In genomic region chr21:41880153-41880552, GRCh38 we compare ENCODE assay signal across 10 cellular contexts. TPM values are rescaled to one million over a fixed set of nuclear protein-coding genes. Genes with fewer than 3 reads are reported as not detected.
DNase-seq lines count a peak whose midpoint lies in the region; ATAC-seq, FAIRE-seq and TF ChIP-seq lines count a peak whose summit lies in the region.
"Had no signal": no experiment of that assay in that cellular context is flagged by ENCODE, and none has a peak within 500 bp of the region (broad histone marks: within the 10 kb centered on the region; RNA-seq: fewer than 3 reads in every experiment).

No MANE protein-coding gene starts in this region.

- no peak for TF ChIP-seq RAD21 in HepG2 (CRISPR knock-in tag; IDR thresholded peaks at IDR 0.05)

- H3K27ac ChIP-seq in heart right ventricle (no peak overlapping the region), heart left ventricle (peak overlapping the region in 1 of 12 donors; percentile 86), HepG2 (ENCODE audit: extremely low read length, insufficient read depth, low read length) (peak overlapping the region; percentile 80), upper lobe of right lung (no peak overlapping the region)

- H3K4me1 ChIP-seq in heart right ventricle = peaks cover 0 to 20% (median 13%) of the 10 kb centered on the region in 9 donors
- peaks cover 0 to 20% (median 12%) of the 10 kb centered on the region in 12 donors for H3K4me1 ChIP-seq in heart left ventricle
- H3K4me1 ChIP-seq in HepG2 (ENCODE audit: insufficient read depth, low read length) = peaks cover 33% of the 10 kb centered on the region
- peaks cover 14% of the 10 kb centered on the region for H3K4me1 ChIP-seq in upper lobe of right lung

- no peaks in the 10 kb centered on the region for H4K20me1 ChIP-seq in HepG2 (ENCODE audit: insufficient read depth, low read length)

- no peaks in the 10 kb centered on the region for H3K9me3 Mint-ChIP-seq in activated T-helper 1 cell treated with anti-CD3 and anti-CD28 coated beads, Interleukin-12 subunit alpha, Interleukin-12 subunit beta, Interleukin-2, Interleukin-4 antibody, amounts not matched to agents 30 ng/mL and 10 ng/mL and 1 ng/mL, durations not matched to agents 14 hours and 24 hours and 36 hours

- TF ChIP-seq CTCF in heart right ventricle (IDR thresholded peaks at IDR 0.05) = no peak
- TF ChIP-seq CTCF in heart left ventricle (IDR thresholded peaks at IDR 0.05) = no peak
- no peak for TF ChIP-seq CTCF in HepG2 (CRISPR knock-in tag; IDR thresholded peaks at IDR 0.05)
- TF ChIP-seq CTCF in upper lobe of right lung (IDR thresholded peaks at IDR 0.05) = no peak

- in situ Hi-C loops in HepG2 (cut with HindIII; ENCODE audit: extremely low pct_ligation_motif_present, low pct_unique_long_range_greater_than_20kb) = no loop called here

- peaks cover 23% of the 10 kb centered on the region for H3K79me2 ChIP-seq in HepG2 (ENCODE audit: insufficient read depth, low read length)

- CTCF ChIA-PET in HepG2 (lab: Yijun Ruan, JAX; ENCODE audit: low intra/inter-chr PET ratio, low total read pairs) = no interaction called here

- TF ChIP-seq POLR2A in heart left ventricle (IDR thresholded peaks at IDR 0.05) = no peak
- no peak for TF ChIP-seq POLR2A in HepG2 (IDR thresholded peaks at IDR 0.05; ENCODE audit: insufficient read depth in 1 of 2, low read depth in 2 of 2, low read length in 2 of 2)

- ATAC-seq in heart right ventricle (no peak), heart left ventricle (no peak), HepG2 (no peak), upper lobe of right lung (no peak), GM18520 (IDR thresholded peaks at IDR 0.05; ENCODE audit: unreplicated experiment) (no peak)

- peak overlapping the region; percentile 94 for H3K9ac ChIP-seq in HepG2 (ENCODE audit: insufficient read depth, low read depth, low read length)

- POLR2A ChIA-PET in HepG2 (lab: Yijun Ruan, JAX) = interaction anchor here (1.3 to 2.5 kb wide), 3 partner anchors 44 to 53 kb away, joined by 3 to 16 read pairs (median 8); no protein-coding TSS in a partner anchor

- H3K36me3 ChIP-seq in heart right ventricle = no peaks in the 10 kb centered on the region
- H3K36me3 ChIP-seq in heart left ventricle = no peaks in the 10 kb centered on the region
- no peaks in the 10 kb centered on the region for H3K36me3 ChIP-seq in HepG2 (replicated peaks in 1 of 2; ENCODE audit: control insufficient read depth in 1 of 2, insufficient read depth in 2 of 2, low read length in 2 of 2)
- H3K36me3 ChIP-seq in upper lobe of right lung = no peaks in the 10 kb centered on the region

- no peak overlapping the region for H2AFZ ChIP-seq in HepG2 (ENCODE audit: low read length)

- H3K27ac Mint-ChIP-seq in activated T-helper 1 cell treated with anti-CD3 and anti-CD28 coated beads, Interleukin-12 subunit alpha, Interleukin-12 subunit beta, Interleukin-2, Interleukin-4 antibody, amounts not matched to agents 30 ng/mL and 10 ng/mL and 1 ng/mL, durations not matched to agents 14 hours and 24 hours and 36 hours = peak overlapping the region; percentile 99

- H3K4me3 Mint-ChIP-seq in activated T-helper 1 cell treated with anti-CD3 and anti-CD28 coated beads, Interleukin-12 subunit alpha, Interleukin-12 subunit beta, Interleukin-2, Interleukin-4 antibody, amounts not matched to agents 30 ng/mL and 10 ng/mL and 1 ng/mL, durations not matched to agents 14 hours and 24 hours and 36 hours = peak overlapping the region; percentile 89

- H3K4me1 Mint-ChIP-seq in activated T-helper 1 cell treated with anti-CD3 and anti-CD28 coated beads, Interleukin-12 subunit alpha, Interleukin-12 subunit beta, Interleukin-2, Interleukin-4 antibody, amounts not matched to agents 30 ng/mL and 10 ng/mL and 1 ng/mL, durations not matched to agents 14 hours and 24 hours and 36 hours (ENCODE audit: low read depth) = peaks cover 26% of the 10 kb centered on the region

- H3K4me3 ChIP-seq in heart right ventricle = peak overlapping the region in 6 of 10 donors; percentile 61 to 87 (median 67)
- peak overlapping the region in 6 of 12 donors; percentile 62 to 99 (median 82) for H3K4me3 ChIP-seq in heart left ventricle
- H3K4me3 ChIP-seq in HepG2 (replicated peaks in 1 of 3; ENCODE audit: insufficient read depth in 1 of 3, low read depth in 2 of 3, low read length in 3 of 3) = peak overlapping the region; percentile 65 to 86 (median 69); a peak in 5 of 6 replicates
- peak overlapping the region; percentile 62 for H3K4me3 ChIP-seq in upper lobe of right lung

- DNase-seq in heart right ventricle (no peak), heart left ventricle (no peak), HepG2 (ENCODE audit: low spot score) (no peak), upper lobe of right lung (no peak), NCI-H1694 (lab: John Stamatoyannopoulos, UW) (no peak), SKM-1 treated with dmso at 0.1 percent for 144 hours (lab: John Stamatoyannopoulos, UW; ENCODE audit: unreplicated experiment) (no peak)
- DNase-seq in activated T-helper 1 cell treated with anti-CD3 and anti-CD28 coated beads, Interleukin-12 subunit alpha, Interleukin-12 subunit beta, Interleukin-2, Interleukin-4 antibody, amounts not matched to agents 30 ng/mL and 10 ng/mL and 1 ng/mL, durations not matched to agents 14 hours and 24 hours and 36 hours (ENCODE audit: low spot score) = no peak
- DNase-seq: stimulated activated CD4-positive, alpha-beta T cell treated with anti-CD3 and anti-CD28 coated beads, Interleukin-4, amount 100 ng/mL, for 1 hour had no signal

- peaks cover 1% of the 10 kb centered on the region for H3K36me3 Mint-ChIP-seq in activated T-helper 1 cell treated with anti-CD3 and anti-CD28 coated beads, Interleukin-12 subunit alpha, Interleukin-12 subunit beta, Interleukin-2, Interleukin-4 antibody, amounts not matched to agents 30 ng/mL and 10 ng/mL and 1 ng/mL, durations not matched to agents 14 hours and 24 hours and 36 hours (ENCODE audit: low read depth)

- WGBS in heart right ventricle, 2 donors = 90 to 92% methylated on average over 9 of the region's 9 CpGs
- 87 to 93% (median 92%) methylated on average over 9 of the region's 9 CpGs for WGBS in heart left ventricle, 4 donors
- 82% methylated on average over 9 of the region's 9 CpGs for WGBS in HepG2 (ENCODE audit: low lambda C conversion rate)

- no peaks in the 10 kb centered on the region for H3K27me3 ChIP-seq in heart right ventricle
- H3K27me3 ChIP-seq in heart left ventricle = no peaks in the 10 kb centered on the region
- no peaks in the 10 kb centered on the region; a peak in 1 of 5 replicates for H3K27me3 ChIP-seq in HepG2 (ENCODE audit: control insufficient read depth in 1 of 2, insufficient read depth in 2 of 2, low read length in 2 of 2)
- H3K27me3 ChIP-seq in upper lobe of right lung = no peaks in the 10 kb centered on the region

- no peaks in the 10 kb centered on the region for H3K27me3 Mint-ChIP-seq in activated T-helper 1 cell treated with anti-CD3 and anti-CD28 coated beads, Interleukin-12 subunit alpha, Interleukin-12 subunit beta, Interleukin-2, Interleukin-4 antibody, amounts not matched to agents 30 ng/mL and 10 ng/mL and 1 ng/mL, durations not matched to agents 14 hours and 24 hours and 36 hours (ENCODE audit: insufficient read depth)

- no peak for FAIRE-seq in HepG2 (lab: Jason Lieb, UNC)
- FAIRE-seq: colon had no signal

- TF ChIP-seq EP300 in HepG2 (IDR thresholded peaks at IDR 0.05; ENCODE audit: low read depth in 2 of 2, low read length in 2 of 2) (no peak), HepG2 (CRISPR knock-in tag; IDR thresholded peaks at IDR 0.05; ENCODE audit: borderline replicate concordance) (no peak)

- intact Hi-C loops in heart right ventricle (cut with DNase I) (loop anchor here in 1 of 10 donors (10.0 kb wide), 1 partner anchor 75 kb away; the partner anchor contains the start of gene C2CD2), heart left ventricle (cut with DNase I) (loop anchor here in 1 of 10 donors (5.0 kb wide), 1 partner anchor 42 kb away; no protein-coding TSS in a partner anchor), HepG2 (cut with micrococcal nuclease; ENCODE audit: unreplicated experiment) (no loop called here), upper lobe of right lung (cut with DNase I) (no loop called here)
- intact Hi-C loops in activated T-helper 1 cell treated with anti-CD3 and anti-CD28 coated beads, Interleukin-12 subunit alpha, Interleukin-12 subunit beta, Interleukin-2, Interleukin-4 antibody, amounts not matched to agents 30 ng/mL and 10 ng/mL and 1 ng/mL, durations not matched to agents 14 hours and 24 hours and 36 hours (cut with micrococcal nuclease) = no loop called here

- H3K4me2 ChIP-seq in HepG2 (ENCODE audit: low read depth, low read length) = peak overlapping the region; percentile 90

- no peaks in the 10 kb centered on the region for H3K9me3 ChIP-seq in heart right ventricle
- H3K9me3 ChIP-seq in heart left ventricle = no peaks in the 10 kb centered on the region
- H3K9me3 ChIP-seq in HepG2 (ENCODE audit: low read length) = no peaks in the 10 kb centered on the region
- no peaks in the 10 kb centered on the region for H3K9me3 ChIP-seq in upper lobe of right lung

- no TSS peak for BruUV-seq in HepG2 (replicated peaks; lab: Mats Ljungman, UMichigan)

RNA-seq across cellular contexts. Expression of gene PRDM15, which starts 1.0 kb away (rescaled TPM):
- total RNA-seq in heart right ventricle (1 to 10 TPM; 2.0 to 5.8 (median 3.2) TPM), heart left ventricle (1 to 10 TPM; 2.1 to 6.3 (median 2.9) TPM), HepG2 (2016; rRNA removed; fragmentation: Illumina TruSeq; extraction: Trizol) (4.0 and 4.2 TPM in 2 replicates), upper lobe of right lung (7.4 TPM)
- polyA plus RNA-seq in heart right ventricle (1 to 10 TPM; 1.0 to 4.1 TPM), heart left ventricle (1 to 10 TPM; 2.2 to 2.3 TPM), HepG2 (2011; rRNA removed) (6.9 and 8.7 TPM in 2 replicates)
- 18.1 and 18.4 TPM in 2 replicates for total RNA-seq in activated T-helper 1 cell treated with anti-CD3 and anti-CD28 coated beads, Interleukin-12 subunit alpha, Interleukin-12 subunit beta, Interleukin-2, Interleukin-4 antibody, amounts not matched to agents 30 ng/mL and 10 ng/mL and 1 ng/mL, durations not matched to agents 14 hours and 24 hours and 36 hours
- 1.2 and 1.5 TPM in 2 replicates for total RNA-seq in HepG2 (2016; cell fraction: cytosol; rRNA removed; fragmentation: Illumina TruSeq; extraction: Trizol; ENCODE audit: low read depth)
- 3.0 and 4.8 TPM in 2 replicates for total RNA-seq in HepG2 (2016; cell fraction: insoluble cytoplasmic fraction; rRNA removed; fragmentation: Illumina TruSeq; extraction: Trizol)
- 1.9 TPM in 2 replicates for total RNA-seq in HepG2 (2016; cell fraction: membrane; rRNA removed; fragmentation: Illumina TruSeq; extraction: Trizol)
- total RNA-seq in HepG2 (2016; cell fraction: nucleus; rRNA removed; fragmentation: Illumina TruSeq; extraction: Trizol) = 8.4 and 8.5 TPM in 2 replicates
- polyA plus RNA-seq in HepG2 (2011; cell fraction: cytosol; rRNA removed) = 1.9 and 2.1 TPM in 2 replicates
- polyA plus RNA-seq in HepG2 (2011; cell fraction: nucleus; rRNA removed) = 29.0 and 46.2 TPM in 2 replicates
- 2.7 and 2.8 TPM in 2 replicates for polyA plus RNA-seq in HepG2 (2012)
- polyA plus RNA-seq in HepG2 (2016; cell fraction: cytosol; fragmentation: Illumina TruSeq; extraction: Trizol; ENCODE audit: low read depth) = 0.29 and 0.34 TPM in 2 replicates
- 2.1 and 3.3 TPM in 2 replicates for polyA plus RNA-seq in HepG2 (2016; cell fraction: insoluble cytoplasmic fraction; fragmentation: Illumina TruSeq; extraction: Trizol; ENCODE audit: low read depth)
- 0.50 and 0.78 TPM in 2 replicates for polyA plus RNA-seq in HepG2 (2016; cell fraction: membrane; fragmentation: Illumina TruSeq; extraction: Trizol; ENCODE audit: low read depth)
- 15.5 and 16.6 TPM in 2 replicates for polyA plus RNA-seq in HepG2 (2016; cell fraction: nucleus; fragmentation: Illumina TruSeq; extraction: Trizol; ENCODE audit: insufficient read depth, low read depth)
- polyA minus RNA-seq in HepG2 (2011; rRNA and poly(A)+ RNA removed; ENCODE audit: low replicate concordance) = 15.6 and 28.2 TPM in 2 replicates
- polyA minus RNA-seq in HepG2 (2011; cell fraction: cytosol; rRNA and poly(A)+ RNA removed) = 3.9 and 5.9 TPM in 2 replicates
- polyA minus RNA-seq in HepG2 (2011; cell fraction: nucleus; rRNA and poly(A)+ RNA removed) = 10.0 and 10.2 TPM in 2 replicates
